Comparison of ENCODE assay signal across 19 cellular contexts in the genomic region with DNA sequence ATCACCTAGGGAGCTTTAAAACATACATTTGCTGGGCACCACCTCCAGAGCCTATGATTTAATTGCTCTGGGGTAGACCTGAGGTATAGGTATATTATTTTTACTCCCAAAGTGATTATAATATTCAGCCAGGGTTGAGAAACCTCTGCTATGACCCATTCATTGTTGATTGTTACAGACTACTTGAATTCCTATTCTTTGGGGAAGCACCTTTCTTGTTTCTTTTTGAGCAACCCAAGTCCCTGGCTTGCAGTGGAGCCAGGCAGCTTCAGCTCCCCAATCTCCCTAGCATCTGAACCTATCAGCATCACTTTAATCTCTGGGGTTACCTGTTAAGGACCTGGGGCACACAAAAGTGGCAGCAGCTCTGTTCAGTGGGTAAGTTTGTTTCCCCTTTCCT. TPM values are rescaled to one million over a fixed set of nuclear protein-coding genes. Genes with fewer than 3 reads are reported as not detected.
DNase-seq lines count a peak whose midpoint lies in the region; ATAC-seq, FAIRE-seq and TF ChIP-seq lines count a peak whose summit lies in the region.
"Had no signal": no experiment of that assay in that cellular context is flagged by ENCODE, and none has a peak within 500 bp of the region (broad histone marks: within the 10 kb centered on the region; RNA-seq: fewer than 3 reads in every experiment).

No MANE protein-coding gene starts in this region.

- H3K9ac ChIP-seq in endodermal cell (ENCODE audit: extremely low read depth, low read length, poor library complexity, severe bottlenecking) (no peak overlapping the region), trophoblast cell (ENCODE audit: low read length) (no peak overlapping the region)

- H3K14ac ChIP-seq in trophoblast cell (ENCODE audit: low read length), result no peak overlapping the region

- H3K27me3 ChIP-seq in endodermal cell (ENCODE audit: control insufficient read depth, insufficient read depth, low read length, poor library complexity, severe bottlenecking) (no peaks in the 10 kb centered on the region), trophoblast cell (ENCODE audit: insufficient read depth, low read length) (no peaks in the 10 kb centered on the region), small intestine (ENCODE audit: control insufficient read depth in 2 of 2, insufficient read depth in 2 of 2, low read length in 2 of 2) (no peaks in the 10 kb centered on the region)
- H3K27me3 ChIP-seq: upper lobe of left lung had no signal

- no peak overlapping the region for H3K4me3 ChIP-seq in endodermal cell (ENCODE audit: low read length)
- no peak overlapping the region for H3K4me3 ChIP-seq in trophoblast cell (ENCODE audit: low read depth, low read length)
- H3K4me3 ChIP-seq in small intestine (ENCODE audit: low read depth in 1 of 2, low read length in 2 of 2), result no peak overlapping the region
- H3K4me3 ChIP-seq: upper lobe of left lung had no signal

- H2BK12ac ChIP-seq in trophoblast cell (ENCODE audit: low read length), result no peak overlapping the region

- no peak overlapping the region for H4K8ac ChIP-seq in trophoblast cell (ENCODE audit: low read depth, low read length)

- H3K36me3 ChIP-seq in endodermal cell (ENCODE audit: control insufficient read depth, insufficient read depth, low read length), result no peaks in the 10 kb centered on the region
- H3K36me3 ChIP-seq in trophoblast cell (ENCODE audit: control insufficient read depth in 1 of 2, insufficient read depth in 2 of 2, low read length in 2 of 2), result no peaks in the 10 kb centered on the region
- H3K36me3 ChIP-seq in small intestine (ENCODE audit: control insufficient read depth in 2 of 2, insufficient read depth in 2 of 2, low read length in 2 of 2), result no peaks in the 10 kb centered on the region
- H3K36me3 ChIP-seq: upper lobe of left lung had no signal

- H4K91ac ChIP-seq in trophoblast cell (ENCODE audit: low read depth, low read length), result no peak overlapping the region

- peak overlapping the region; percentile 35 for H3K4me3 Mint-ChIP-seq in endodermal cell
- H3K4me3 Mint-ChIP-seq: effector memory CD8-positive, alpha-beta T cell had no signal

- TF ChIP-seq CTCF in endodermal cell (conservative IDR thresholded peaks at IDR 0.05) (no peak), GM13977 (IDR thresholded peaks at IDR 0.05; ENCODE audit: extremely low read depth, insufficient read depth, missing control alignments) (no peak)

- no peak overlapping the region for H3K18ac ChIP-seq in trophoblast cell (ENCODE audit: low read length)

- peak overlapping the region; percentile 56 for H3K4me2 ChIP-seq in trophoblast cell (ENCODE audit: low read length)

- H3K9me3 ChIP-seq in endodermal cell (ENCODE audit: control insufficient read depth, low read length), result no peaks in the 10 kb centered on the region
- no peaks in the 10 kb centered on the region for H3K9me3 ChIP-seq in trophoblast cell (ENCODE audit: insufficient read depth, low read depth, low read length)
- H3K9me3 ChIP-seq in small intestine (ENCODE audit: control insufficient read depth, low read depth), result no peaks in the 10 kb centered on the region
- H3K9me3 ChIP-seq: upper lobe of left lung had no signal

- DNase-seq in endodermal cell (no peak), trophoblast cell (no peak), GM13977 (ENCODE audit: low spot score) (no peak), small intestine (no peak), DMS153 treated with DMSO at 0.1 percent for 48 hours (lab: John Stamatoyannopoulos, UW; ENCODE audit: unreplicated experiment) (no peak)
- DNase-seq: activated CD4-positive, alpha-beta T cell treated with anti-CD3 and anti-CD28 coated beads, Interleukin-2, amount 50 U/mL, for 1 hour; amygdala; effector memory CD8-positive, alpha-beta T cell; GF-D8; NCI-H1436; NCI-H446; RPMI8226; upper lobe of left lung had no signal

- H3K36me3 Mint-ChIP-seq in endodermal cell (ENCODE audit: low read depth), result no peaks in the 10 kb centered on the region

- H4K12ac ChIP-seq in trophoblast cell (ENCODE audit: low read depth, low read length), result no peak overlapping the region

- FAIRE-seq in small intestine (lab: Jason Lieb, UNC), result no peak
- FAIRE-seq: GM12891 had no signal

- H2AK5ac ChIP-seq in trophoblast cell (ENCODE audit: low read length), result no peak overlapping the region

- no peak overlapping the region for H3K4ac ChIP-seq in trophoblast cell (ENCODE audit: low read depth, low read length)

- H2BK5ac ChIP-seq in trophoblast cell (ENCODE audit: low read depth, low read length, poor library complexity), result no peak overlapping the region

- no peak overlapping the region for H3K23ac ChIP-seq in trophoblast cell (ENCODE audit: low read length)

- H3K27me3 Mint-ChIP-seq in endodermal cell (ENCODE audit: insufficient read depth), result no peaks in the 10 kb centered on the region

- no peak overlapping the region for H2BK120ac ChIP-seq in trophoblast cell (ENCODE audit: insufficient read depth, low read length, poor library complexity)

- H3K27ac Mint-ChIP-seq in endodermal cell, result peak overlapping the region; percentile 74
- H3K27ac Mint-ChIP-seq: effector memory CD8-positive, alpha-beta T cell had no signal

- ATAC-seq in GM18511 (IDR thresholded peaks at IDR 0.05; ENCODE audit: unreplicated experiment) (peak; percentile 67), HG02852 (IDR thresholded peaks at IDR 0.05; ENCODE audit: unreplicated experiment) (peak; percentile 69), SK-N-SH treated with all-trans-retinoic acid at 6 μM for 48 hours (no peak; the same call in 2 of the 3 replicates)
- ATAC-seq: effector memory CD8-positive, alpha-beta T cell had no signal

- in situ Hi-C loops in GM13977 (cut with MboI; ENCODE audit: low pct_unique_long_range_greater_than_20kb, low sequenced_read_pairs, unreplicated experiment), result no loop called here

- peaks cover 20% of the 10 kb centered on the region for H3K4me1 Mint-ChIP-seq in endodermal cell

- H2AFZ ChIP-seq in trophoblast cell (ENCODE audit: insufficient read depth, low read length, poor library complexity), result no peak overlapping the region

- no peaks in the 10 kb centered on the region for H3K9me3 Mint-ChIP-seq in endodermal cell
- H3K9me3 Mint-ChIP-seq: effector memory CD8-positive, alpha-beta T cell had no signal

- H3K4me1 ChIP-seq in endodermal cell (ENCODE audit: control insufficient read depth, insufficient read depth, low read length) (no peaks in the 10 kb centered on the region), trophoblast cell (ENCODE audit: control insufficient read depth in 1 of 2, insufficient read depth in 2 of 2, low read length in 2 of 2) (peaks cover 0 to 4% of the 10 kb centered on the region in 2 experiments), small intestine (ENCODE audit: control insufficient read depth in 2 of 2, insufficient read depth in 1 of 2, low read depth in 1 of 2, low read length in 1 of 2) (no peaks in the 10 kb centered on the region)

- no peaks in the 10 kb centered on the region for H3K79me1 ChIP-seq in trophoblast cell (ENCODE audit: low read length)

- H3K27ac ChIP-seq in endodermal cell (ENCODE audit: low read depth, low read length) (no peak overlapping the region), trophoblast cell (ENCODE audit: low read depth, low read length) (no peak overlapping the region), small intestine (ENCODE audit: low read depth in 1 of 2, low read length in 1 of 2) (peak overlapping the region in 1 of 2 donors; percentile 71)
- H3K27ac ChIP-seq: C4-2B, upper lobe of left lung had no signal

- H3K79me2 ChIP-seq in trophoblast cell (ENCODE audit: control insufficient read depth, insufficient read depth, low read length, poor library complexity), result no peaks in the 10 kb centered on the region

TF ChIP-seq in SK-N-SH treated with all-trans-retinoic acid at 6 μM for 48 hours, 23 proteins besides CTCF, POLR2A, EP300 and RAD21 (continues in another document):
- TF ChIP-seq ZFP30 (CRISPR knock-in tag; IDR thresholded peaks at IDR 0.05) (no peak), CSDC2 (CRISPR knock-in tag; IDR thresholded peaks at IDR 0.05) (no peak), ARNTL (CRISPR knock-in tag; IDR thresholded peaks at IDR 0.05; ENCODE audit: borderline replicate concordance, low read depth) (no peak), TSHZ2 (CRISPR knock-in tag; IDR thresholded peaks at IDR 0.05) (no peak), PPARA (CRISPR knock-in tag; IDR thresholded peaks at IDR 0.05; ENCODE audit: borderline replicate concordance) (no peak), OSR1 (CRISPR knock-in tag; IDR thresholded peaks at IDR 0.05) (no peak), ZC3H10 (CRISPR knock-in tag; IDR thresholded peaks at IDR 0.05) (no peak)

RNA-seq across cellular contexts. Expression of gene PRKG1, which starts 8.6 kb away (rescaled TPM):
- total RNA-seq in endodermal cell, result 1 to 10 TPM; 1.3 to 2.7 TPM
- polyA plus RNA-seq in endodermal cell (2013, experiment 1 of 2), result 8.8 TPM
- 9.3 TPM for polyA plus RNA-seq in endodermal cell (2013, experiment 2 of 2)
- polyA plus RNA-seq in trophoblast cell (2013), result 0.29 and 0.33 TPM in 2 replicates
- polyA plus RNA-seq in small intestine, result 1 to 10 TPM in 1 of 3 donors, under 1 TPM in 2; 0.45 to 1.9 (median 0.81) TPM
- total RNA-seq: HT-29 had no signal
